32 cellular contexts compared by ENCODE assay signal in genomic region chr14:41662780-41663477, GRCh38. TPM values are rescaled to one million over a fixed set of nuclear protein-coding genes. Genes with fewer than 3 reads are reported as not detected.
"Had no signal": no experiment of that assay in that cellular context is flagged by ENCODE, and none has a peak within 500 bp of the region (broad histone marks: within the 10 kb centered on the region; RNA-seq: fewer than 3 reads in every experiment).

No MANE protein-coding gene starts in this region.

- ATAC-seq: activated CD4-positive, CD25-positive, alpha-beta regulatory T cell treated with anti-CD3 and anti-CD28 coated beads, Interleukin-2, amount 50 U/mL, for 24 hours; pancreas; stimulated activated naive B cell treated with anti-CD40 and anti-IgM and Interleukin-4, amounts not matched to agents 10 μg/mL and 1 μg/mL and 100 μg/mL, for 72 hours; T-helper 17 cell had no signal

- H3K4me3 ChIP-seq: breast epithelium, esophagus squamous epithelium, left ventricle myocardium inferior, lung, pancreas, prostate gland, sigmoid colon, stomach, thyroid gland had no signal

- H3K9me3 Mint-ChIP-seq: activated naive CD4-positive, alpha-beta T cell treated with anti-CD3 and anti-CD28 coated beads for 36 hours; activated T-helper 1 cell treated with anti-CD3 and anti-CD28 coated beads, Interleukin-12 subunit alpha, Interleukin-12 subunit beta, Interleukin-2, Interleukin-4 antibody, amounts not matched to agents 30 ng/mL and 10 ng/mL and 1 ng/mL, durations not matched to agents 14 hours and 24 hours and 36 hours; central memory CD8-positive, alpha-beta T cell; dendritic cell treated with granulocyte-macrophage colony-stimulating factor and Interleukin-4, amounts not matched to agents 40 ng/mL and 50 ng/mL, for 4 days; neural crest cell had no signal

- H3K4me3 Mint-ChIP-seq: activated naive CD4-positive, alpha-beta T cell treated with anti-CD3 and anti-CD28 coated beads for 36 hours; activated naive CD8-positive, alpha-beta T cell treated with anti-CD3 and anti-CD28 coated beads for 36 hours; activated T-helper 1 cell treated with anti-CD3 and anti-CD28 coated beads, Interleukin-12 subunit alpha, Interleukin-12 subunit beta, Interleukin-2, Interleukin-4 antibody, amounts not matched to agents 30 ng/mL and 10 ng/mL and 1 ng/mL, durations not matched to agents 14 hours and 24 hours and 36 hours; central memory CD8-positive, alpha-beta T cell; dendritic cell treated with granulocyte-macrophage colony-stimulating factor and Interleukin-4, amounts not matched to agents 40 ng/mL and 50 ng/mL, for 4 days; neural crest cell; stimulated activated naive B cell treated with anti-CD40 and anti-IgM and Interleukin-4, amounts not matched to agents 10 μg/mL and 1 μg/mL and 100 μg/mL, for 72 hours; T-helper 17 cell had no signal

- H3K4me1 ChIP-seq: breast epithelium, esophagus squamous epithelium, left ventricle myocardium inferior, pancreas, prostate gland, sigmoid colon, stomach, thyroid gland had no signal

- H3K9me3 ChIP-seq: breast epithelium, esophagus squamous epithelium, pancreas, prostate gland, sigmoid colon, thyroid gland had no signal

- H3K27me3 ChIP-seq: breast epithelium, esophagus squamous epithelium, pancreas, sigmoid colon, stomach, thyroid gland had no signal

- H3K27ac Mint-ChIP-seq: activated naive CD4-positive, alpha-beta T cell treated with anti-CD3 and anti-CD28 coated beads for 36 hours; activated naive CD8-positive, alpha-beta T cell treated with anti-CD3 and anti-CD28 coated beads for 36 hours; activated T-helper 1 cell treated with anti-CD3 and anti-CD28 coated beads, Interleukin-12 subunit alpha, Interleukin-12 subunit beta, Interleukin-2, Interleukin-4 antibody, amounts not matched to agents 30 ng/mL and 10 ng/mL and 1 ng/mL, durations not matched to agents 14 hours and 24 hours and 36 hours; dendritic cell treated with granulocyte-macrophage colony-stimulating factor and Interleukin-4, amounts not matched to agents 40 ng/mL and 50 ng/mL, for 4 days; stimulated activated naive B cell treated with anti-CD40 and anti-IgM and Interleukin-4, amounts not matched to agents 10 μg/mL and 1 μg/mL and 100 μg/mL, for 72 hours; T-helper 17 cell had no signal

- DNase-seq: activated CD4-positive, alpha-beta T cell treated with anti-CD3 and anti-CD28 coated beads for 48 hours; activated CD4-positive, alpha-beta T cell treated with anti-CD3 and anti-CD28 coated beads, Interleukin-2, amount 50 U/mL, for 48 hours; activated CD8-positive, alpha-beta memory T cell treated with anti-CD3 and anti-CD28 coated beads for 24 hours; activated effector memory CD4-positive, alpha-beta T cell treated with anti-CD3 and anti-CD28 coated beads, Interleukin-2, amount 50 U/mL, for 16 hours; activated naive CD4-positive, alpha-beta T cell treated with anti-CD3 and anti-CD28 coated beads for 36 hours; activated naive CD8-positive, alpha-beta T cell treated with anti-CD3 and anti-CD28 coated beads for 36 hours; amniotic stem cell; effector CD4-positive, alpha-beta T cell; esophagus squamous epithelium; foreskin melanocyte; glutamatergic neuron; left ventricle myocardium inferior; nucleus accumbens; pancreas; retina; sigmoid colon; small intestine; stimulated activated CD4-positive, alpha-beta T cell treated with anti-CD3 and anti-CD28 coated beads, Interleukin-1b, Interleukin-23, amount 100 ng/mL, for 48 hours; stimulated activated naive B cell treated with anti-CD40 and anti-IgM and Interleukin-4, amounts not matched to agents 10 μg/mL and 1 μg/mL and 100 μg/mL, for 72 hours; stomach; T-helper 17 cell; T1000; thyroid gland; WERI-Rb-1 had no signal

- H3K27me3 Mint-ChIP-seq: activated naive CD8-positive, alpha-beta T cell treated with anti-CD3 and anti-CD28 coated beads for 36 hours; central memory CD8-positive, alpha-beta T cell; dendritic cell treated with granulocyte-macrophage colony-stimulating factor and Interleukin-4, amounts not matched to agents 40 ng/mL and 50 ng/mL, for 4 days; stimulated activated naive B cell treated with anti-CD40 and anti-IgM and Interleukin-4, amounts not matched to agents 10 μg/mL and 1 μg/mL and 100 μg/mL, for 72 hours; T-helper 17 cell had no signal

- H3K27ac ChIP-seq: breast epithelium, esophagus squamous epithelium, left ventricle myocardium inferior, pancreas, prostate gland, sigmoid colon, stomach, thyroid gland, WERI-Rb-1 had no signal

- H3K4me1 Mint-ChIP-seq: activated naive CD8-positive, alpha-beta T cell treated with anti-CD3 and anti-CD28 coated beads for 36 hours; central memory CD8-positive, alpha-beta T cell; neural crest cell; stimulated activated naive B cell treated with anti-CD40 and anti-IgM and Interleukin-4, amounts not matched to agents 10 μg/mL and 1 μg/mL and 100 μg/mL, for 72 hours; T-helper 17 cell had no signal

- H3K36me3 Mint-ChIP-seq: activated naive CD8-positive, alpha-beta T cell treated with anti-CD3 and anti-CD28 coated beads for 36 hours; stimulated activated naive B cell treated with anti-CD40 and anti-IgM and Interleukin-4, amounts not matched to agents 10 μg/mL and 1 μg/mL and 100 μg/mL, for 72 hours had no signal

- H3K36me3 ChIP-seq: breast epithelium, esophagus squamous epithelium, left ventricle myocardium inferior, pancreas, prostate gland, sigmoid colon, stomach, thyroid gland, WERI-Rb-1 had no signal

RNA-seq across cellular contexts. Expression of gene LRFN5, which starts 56.3 kb away (rescaled TPM):
- total RNA-seq: activated naive CD4-positive, alpha-beta T cell treated with anti-CD3 and anti-CD28 coated beads for 36 hours; activated naive CD8-positive, alpha-beta T cell treated with anti-CD3 and anti-CD28 coated beads for 36 hours; activated T-helper 1 cell treated with anti-CD3 and anti-CD28 coated beads, Interleukin-12 subunit alpha, Interleukin-12 subunit beta, Interleukin-2, Interleukin-4 antibody, amounts not matched to agents 30 ng/mL and 10 ng/mL and 1 ng/mL, durations not matched to agents 14 hours and 24 hours and 36 hours; T-helper 17 cell had no signal
